In genomic region chr1:201365251-201365650, GRCh38 we compare ENCODE assay signal across 22 cellular contexts. TPM values are rescaled to one million over a fixed set of nuclear protein-coding genes. Genes with fewer than 3 reads are reported as not detected.
DNase-seq lines count a peak whose midpoint lies in the region; ATAC-seq and TF ChIP-seq lines count a peak whose summit lies in the region.
"Had no signal": no experiment of that assay in that cellular context is flagged by ENCODE, and none has a peak within 500 bp of the region (broad histone marks: within the 10 kb centered on the region; RNA-seq: fewer than 3 reads in every experiment).

No MANE protein-coding gene starts in this region.

- H3K4me2 ChIP-seq in osteoblast (ENCODE audit: insufficient read depth, low read length): no peak overlapping the region

- H3K9me3 Mint-ChIP-seq in stimulated activated effector memory CD8-positive, alpha-beta T cell treated with anti-CD3 and anti-CD28 coated beads, Interleukin-12 subunit alpha, Interleukin-12 subunit beta, amount 100 ng/mL, for 72 hours: no peaks in the 10 kb centered on the region

- no peaks in the 10 kb centered on the region for H4K20me1 ChIP-seq in osteoblast (ENCODE audit: insufficient read depth, low read length)

- no peaks in the 10 kb centered on the region for H3K36me3 Mint-ChIP-seq in stimulated activated effector memory CD8-positive, alpha-beta T cell treated with anti-CD3 and anti-CD28 coated beads, Interleukin-12 subunit alpha, Interleukin-12 subunit beta, amount 100 ng/mL, for 72 hours

- no peak overlapping the region for H2AFZ ChIP-seq in osteoblast (ENCODE audit: low read length)
- H2AFZ ChIP-seq: GM23248 had no signal

- DNase-seq in Right ventricle myocardium inferior (ENCODE audit: missing footprints) (no peak), cardiac septum (ENCODE audit: low spot score) (no peak), right atrium auricular region (ENCODE audit: low spot score) (no peak), osteoblast (ENCODE audit: insufficient read length, low spot score, missing footprints) (peak; percentile 32), DMS53 (lab: John Stamatoyannopoulos, UW) (no peak)
- DNase-seq in stimulated activated effector memory CD8-positive, alpha-beta T cell treated with anti-CD3 and anti-CD28 coated beads, Interleukin-12 subunit alpha, Interleukin-12 subunit beta, amount 100 ng/mL, for 72 hours (ENCODE audit: low spot score in 2 of 2): no peak
- DNase-seq: Calu3, DND-41, GM23248, H7, Kasumi-1, NCI-H1092 treated with DMSO at 0.1 percent for 48 hours, NCI-H1436, NCI-H187 treated with DMSO at 0.1 percent for 48 hours, NCI-H2107, NCI-H748 treated with DMSO at 0.1 percent for 48 hours had no signal

- H3K27ac ChIP-seq in right atrium auricular region (peak overlapping the region; percentile 13 to 53), osteoblast (ENCODE audit: low read depth, low read length) (no peak overlapping the region)
- H3K27ac ChIP-seq: 22Rv1, GM23248, SJSA1 had no signal

- H3K9me3 ChIP-seq in right atrium auricular region (no peaks in the 10 kb centered on the region), osteoblast (ENCODE audit: low read depth, low read length) (no peaks in the 10 kb centered on the region)
- H3K9me3 ChIP-seq: SJSA1 had no signal

- H3K79me2 ChIP-seq in osteoblast (ENCODE audit: insufficient read depth, low read length): no peaks in the 10 kb centered on the region

- peak; percentile 8 for ATAC-seq in Right ventricle myocardium inferior
- ATAC-seq in GM18511 (IDR thresholded peaks at IDR 0.05; ENCODE audit: unreplicated experiment): no peak
- ATAC-seq in stimulated activated effector memory CD8-positive, alpha-beta T cell treated with anti-CD3 and anti-CD28 coated beads, Interleukin-12 subunit alpha, Interleukin-12 subunit beta, amount 100 ng/mL, for 72 hours: no peak
- ATAC-seq: K562 had no signal

- peaks cover 99% of the 10 kb centered on the region for H3K36me3 ChIP-seq in right atrium auricular region
- no peaks in the 10 kb centered on the region for H3K36me3 ChIP-seq in osteoblast (ENCODE audit: insufficient read depth, low read length)
- H3K36me3 ChIP-seq: SJSA1 had no signal

- H3K27ac Mint-ChIP-seq in stimulated activated effector memory CD8-positive, alpha-beta T cell treated with anti-CD3 and anti-CD28 coated beads, Interleukin-12 subunit alpha, Interleukin-12 subunit beta, amount 100 ng/mL, for 72 hours: no peak overlapping the region
- H3K27ac Mint-ChIP-seq: B cell had no signal

- H3K4me1 ChIP-seq in right atrium auricular region: peaks cover 0 to 13% of the 10 kb centered on the region in 2 donors
- H3K4me1 ChIP-seq in osteoblast (ENCODE audit: insufficient read depth, low read length): no peaks in the 10 kb centered on the region
- H3K4me1 ChIP-seq: SJSA1 had no signal

- TF ChIP-seq CTCF in right atrium auricular region (IDR thresholded peaks at IDR 0.05) (no peak), osteoblast (IDR thresholded peaks at IDR 0.05; ENCODE audit: extremely low read depth, low read depth, low read length) (no peak)

- H3K4me3 Mint-ChIP-seq in stimulated activated effector memory CD8-positive, alpha-beta T cell treated with anti-CD3 and anti-CD28 coated beads, Interleukin-12 subunit alpha, Interleukin-12 subunit beta, amount 100 ng/mL, for 72 hours: no peak overlapping the region
- H3K4me3 Mint-ChIP-seq: B cell had no signal

- intact Hi-C loops in Right ventricle myocardium inferior (cut with DNase I): no loop called here
- intact Hi-C loops in cardiac septum (cut with DNase I): no loop called here

- H3K4me3 ChIP-seq in right atrium auricular region: no peak overlapping the region
- no peak overlapping the region for H3K4me3 ChIP-seq in osteoblast (ENCODE audit: insufficient read depth, low read length)
- H3K4me3 ChIP-seq: GM23248, K562, SJSA1 had no signal

- H3K4me1 Mint-ChIP-seq in stimulated activated effector memory CD8-positive, alpha-beta T cell treated with anti-CD3 and anti-CD28 coated beads, Interleukin-12 subunit alpha, Interleukin-12 subunit beta, amount 100 ng/mL, for 72 hours: no peaks in the 10 kb centered on the region
- H3K4me1 Mint-ChIP-seq: B cell had no signal

- no peaks in the 10 kb centered on the region for H3K27me3 ChIP-seq in right atrium auricular region
- H3K27me3 ChIP-seq in osteoblast (ENCODE audit: insufficient read depth, low read length): peaks cover 57% of the 10 kb centered on the region

RNA-seq across cellular contexts. Expression of gene TNNT2, which starts 12.2 kb away (rescaled TPM):
- total RNA-seq in Right ventricle myocardium inferior (9,445 TPM), cardiac septum (8,017 TPM), right atrium auricular region (over 10,000 TPM in 1 of 2 donors, 1,000 to 10,000 TPM in 1; 4,112 to 12,321 TPM), osteoblast (not detected in 2 replicates)
- total RNA-seq: B cell, GM23248, K562, M059J, SJSA1 had no signal

RNA-seq across cellular contexts. Expression of gene LAD1, which starts 33.9 kb away (rescaled TPM):
- total RNA-seq in Right ventricle myocardium inferior (2.4 TPM), cardiac septum (12.4 TPM), right atrium auricular region (1 to 10 TPM; 1.4 to 8.8 TPM), osteoblast (not detected in 2 replicates)
- total RNA-seq: GM23248, SJSA1 had no signal

RNA-seq across cellular contexts. Expression of gene TNNI1, which starts 56.3 kb away (rescaled TPM):
- total RNA-seq in Right ventricle myocardium inferior (1.4 TPM), cardiac septum (35.5 TPM), right atrium auricular region (100 to 1,000 TPM in 1 of 2 donors, 10 to 100 TPM in 1; 17.5 to 177 TPM), osteoblast (not detected in 2 replicates)
- total RNA-seq: B cell, Calu3, GM23248, K562, M059J, SJSA1 had no signal

Comparison
In these comparisons a context has a peak if more than half of its experiments do, and no peak if none do; other contexts are left out.
1. RNA of gene TNNT2, which starts 12.2 kb away (total RNA-seq): 4,112 to 12,321 TPM in right atrium auricular region, 9,445 TPM in Right ventricle myocardium inferior (single experiment) and 8,017 TPM in cardiac septum (single experiment); not detected in osteoblast; every median in the first group is over 1,000 times any median in the second.